ENCODE assay signal across 8 cellular contexts in genomic region chr20:63230800-63231268, GRCh38. TPM values are rescaled to one million over a fixed set of nuclear protein-coding genes. Genes with fewer than 3 reads are reported as not detected.
DNase-seq lines count a peak whose midpoint lies in the region; ATAC-seq and TF ChIP-seq lines count a peak whose summit lies in the region.

No MANE protein-coding gene starts in this region.

- H2AK5ac ChIP-seq in mesendoderm (ENCODE audit: low read length): no peak overlapping the region

- DNase-seq in DMS114 treated with DMSO at 0.1 percent for 48 hours (lab: John Stamatoyannopoulos, UW; ENCODE audit: unreplicated experiment) (peak; percentile 55), NCI-H2227 (lab: John Stamatoyannopoulos, UW; ENCODE audit: unreplicated experiment) (peak; percentile 73), dorsolateral prefrontal cortex (peak; percentile 40 to 77 (median 66)), mesendoderm (peak; percentile 93), SW480 (ENCODE audit: low spot score) (no peak), H4 (ENCODE audit: low spot score) (no peak)

- ATAC-seq in HG03097 (IDR thresholded peaks at IDR 0.05; ENCODE audit: low FRiP score, unreplicated experiment) (no peak), GM21619 (IDR thresholded peaks at IDR 0.05; ENCODE audit: unreplicated experiment) (no peak)

- no peak overlapping the region for H2BK5ac ChIP-seq in mesendoderm (ENCODE audit: low read length)

- H3K9ac ChIP-seq in mesendoderm (ENCODE audit: low read length): peak overlapping the region; percentile 2

- WGBS in mesendoderm (ENCODE audit: extremely low coverage, insufficient coverage, low lambda C conversion rate): no CpG with 5 or more reads among the region's 17 CpGs

- H3K36me3 ChIP-seq in mesendoderm (ENCODE audit: control insufficient read depth, insufficient read depth, low read length): no peaks in the 10 kb centered on the region

- H3K18ac ChIP-seq in mesendoderm (ENCODE audit: low read length): no peak overlapping the region

- H3K27ac ChIP-seq in dorsolateral prefrontal cortex (peak overlapping the region in 29 of 59 donors; percentile 3 to 70 (median 35)), mesendoderm (ENCODE audit: low read depth, low read length) (no peak overlapping the region)

- no peak overlapping the region for H4K8ac ChIP-seq in mesendoderm (ENCODE audit: low read depth, low read length)

- peak overlapping the region; percentile 60 for H3K56ac ChIP-seq in mesendoderm (ENCODE audit: low read length)

- H3K4me3 ChIP-seq in dorsolateral prefrontal cortex: no peak overlapping the region
- H3K4me3 ChIP-seq in mesendoderm (ENCODE audit: low read length): no peak overlapping the region

- H3K4me2 ChIP-seq in mesendoderm (ENCODE audit: low read length): no peak overlapping the region

- H3K27me3 ChIP-seq in dorsolateral prefrontal cortex (peaks cover 0 to 14% (median 0%) of the 10 kb centered on the region in 45 donors), mesendoderm (ENCODE audit: insufficient read depth, low read length, poor library complexity) (no peaks in the 10 kb centered on the region)

- no peak overlapping the region for H2BK15ac ChIP-seq in mesendoderm (replicated peaks; ENCODE audit: low read depth)

- peak in 55 of 56 donors; percentile 17 to 68 (median 52) for TF ChIP-seq CTCF in dorsolateral prefrontal cortex (IDR thresholded peaks at IDR 0.05 in 54 of 56, conservative IDR thresholded peaks at IDR 0.05 in 2 of 56; ENCODE audit: low read depth in 1 of 56, partially characterized antibody in 56 of 56)

- H3K23ac ChIP-seq in mesendoderm (ENCODE audit: low read length): no peak overlapping the region

- no peaks in the 10 kb centered on the region for H3K79me2 ChIP-seq in mesendoderm (ENCODE audit: control insufficient read depth, insufficient read depth, low read length)

- H3K79me1 ChIP-seq in mesendoderm (ENCODE audit: low read length): no peaks in the 10 kb centered on the region

- H2BK120ac ChIP-seq in mesendoderm (ENCODE audit: low read depth, low read length): no peak overlapping the region

- H4K5ac ChIP-seq in mesendoderm (ENCODE audit: low read length): no peak overlapping the region

- intact Hi-C loops in dorsolateral prefrontal cortex (cut with DNase I): no loop called here

- no peaks in the 10 kb centered on the region for H3K4me1 ChIP-seq in mesendoderm (ENCODE audit: control insufficient read depth, low read depth, low read length)

- no peak overlapping the region for H3K4ac ChIP-seq in mesendoderm (ENCODE audit: low read depth, low read length)

RNA-seq across cellular contexts. Expression of gene BIRC7, which starts 4.9 kb away (rescaled TPM):
- total RNA-seq in dorsolateral prefrontal cortex: 1 to 10 TPM in 4 of 120 experiments, under 1 TPM in 27, not detected in 89; 0.22 to 1.3 (median 0.63) TPM
- not detected for polyA plus RNA-seq in mesendoderm (2013, experiment 1 of 2)
- polyA plus RNA-seq in mesendoderm (2013, experiment 2 of 2): not detected
- 0.14 TPM in 1 of 2 replicates, not detected in the other for total RNA-seq in H4 (2014; rRNA removed; shearing (Covaris generic))

RNA-seq across cellular contexts. Expression of gene YTHDF1, which starts 14.9 kb away (rescaled TPM):
- total RNA-seq in dorsolateral prefrontal cortex: 10 to 100 TPM; 31.4 to 71.9 (median 38.9) TPM
- 54.2 TPM for polyA plus RNA-seq in mesendoderm (2013, experiment 1 of 2)
- 53.8 TPM for polyA plus RNA-seq in mesendoderm (2013, experiment 2 of 2)
- total RNA-seq in H4 (2014; rRNA removed; shearing (Covaris generic)): 16.2 and 16.7 TPM in 2 replicates

RNA-seq across cellular contexts. Expression of gene NKAIN4, which starts 23.4 kb away (rescaled TPM):
- 10 to 100 TPM in 102 of 120 experiments, 1 to 10 TPM in 18; 5.4 to 44.1 (median 16.7) TPM for total RNA-seq in dorsolateral prefrontal cortex
- polyA plus RNA-seq in mesendoderm (2013, experiment 1 of 2): 0.41 TPM
- polyA plus RNA-seq in mesendoderm (2013, experiment 2 of 2): 0.59 TPM
- total RNA-seq in H4 (2014; rRNA removed; shearing (Covaris generic)): 0.78 TPM in 1 of 2 replicates, not detected in the other

RNA-seq across cellular contexts. Expression of gene ARFGAP1, which starts 41.8 kb away (rescaled TPM):
- total RNA-seq in dorsolateral prefrontal cortex: 100 to 1,000 TPM in 101 of 120 experiments, 10 to 100 TPM in 19; 89.0 to 166 (median 113) TPM
- polyA plus RNA-seq in mesendoderm (2013, experiment 1 of 2): 36.8 TPM
- polyA plus RNA-seq in mesendoderm (2013, experiment 2 of 2): 36.1 TPM
- 17.0 and 19.6 TPM in 2 replicates for total RNA-seq in H4 (2014; rRNA removed; shearing (Covaris generic))

Comparison
In these comparisons a context has a peak if more than half of its experiments do, and no peak if none do; other contexts are left out.
1. DNase-seq: peak in DMS114 treated with DMSO at 0.1 percent for 48 hours (single experiment), NCI-H2227 (single experiment), dorsolateral prefrontal cortex (10 of 10) and mesendoderm (single experiment); none in SW480 (single experiment) and H4 (single experiment).